In the genomic region with DNA sequence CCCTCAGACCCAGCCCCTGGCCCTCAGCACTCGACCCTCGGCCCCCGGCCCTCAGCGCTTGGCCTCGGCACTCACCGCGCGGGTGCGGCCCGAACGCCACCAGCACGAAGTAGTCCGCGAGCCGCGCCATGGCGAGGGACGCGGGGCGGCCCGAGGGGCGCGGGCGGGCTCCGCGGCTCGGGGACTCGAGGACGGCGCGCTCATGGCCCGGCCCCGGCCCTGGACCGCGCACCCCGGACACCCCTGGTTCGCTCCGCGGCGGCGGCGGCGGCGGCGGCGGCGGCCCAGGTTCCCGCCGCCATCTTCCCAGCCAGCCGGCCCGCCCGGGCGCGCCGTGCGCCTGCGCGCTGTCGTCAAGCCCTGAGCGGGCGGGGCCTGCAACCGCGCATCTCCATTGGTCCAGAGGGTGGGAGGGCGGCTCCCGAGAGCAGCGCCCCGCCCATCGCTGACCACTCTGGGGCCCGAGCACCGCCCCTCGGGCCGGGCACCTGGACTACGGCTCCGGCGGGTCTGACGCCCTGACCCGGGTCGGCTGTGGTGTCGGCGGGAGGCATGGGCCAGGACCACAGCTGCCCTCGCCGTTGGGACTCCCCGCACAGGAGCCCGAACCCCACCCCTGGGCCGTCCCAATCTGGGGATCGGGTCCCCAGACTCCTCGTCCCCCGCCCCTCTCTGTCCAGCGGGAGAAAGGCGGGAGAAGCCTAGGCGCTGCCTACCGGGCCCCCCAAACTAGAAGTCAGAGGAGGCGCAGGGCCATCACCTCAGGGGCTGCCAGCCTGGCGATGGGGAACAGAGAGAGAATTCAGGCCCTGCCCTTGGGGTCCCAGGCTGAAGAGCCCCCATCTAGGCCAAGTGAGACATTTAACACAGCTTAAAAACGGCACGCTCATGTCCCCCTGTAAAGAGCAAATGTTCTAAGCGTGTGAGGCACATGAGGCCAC, we compare ENCODE assay signal across 8 cellular contexts. TPM values are rescaled to one million over a fixed set of nuclear protein-coding genes. Genes with fewer than 3 reads are reported as not detected.
DNase-seq lines count a peak whose midpoint lies in the region; TF ChIP-seq lines count a peak whose summit lies in the region.

A gene with protein sequence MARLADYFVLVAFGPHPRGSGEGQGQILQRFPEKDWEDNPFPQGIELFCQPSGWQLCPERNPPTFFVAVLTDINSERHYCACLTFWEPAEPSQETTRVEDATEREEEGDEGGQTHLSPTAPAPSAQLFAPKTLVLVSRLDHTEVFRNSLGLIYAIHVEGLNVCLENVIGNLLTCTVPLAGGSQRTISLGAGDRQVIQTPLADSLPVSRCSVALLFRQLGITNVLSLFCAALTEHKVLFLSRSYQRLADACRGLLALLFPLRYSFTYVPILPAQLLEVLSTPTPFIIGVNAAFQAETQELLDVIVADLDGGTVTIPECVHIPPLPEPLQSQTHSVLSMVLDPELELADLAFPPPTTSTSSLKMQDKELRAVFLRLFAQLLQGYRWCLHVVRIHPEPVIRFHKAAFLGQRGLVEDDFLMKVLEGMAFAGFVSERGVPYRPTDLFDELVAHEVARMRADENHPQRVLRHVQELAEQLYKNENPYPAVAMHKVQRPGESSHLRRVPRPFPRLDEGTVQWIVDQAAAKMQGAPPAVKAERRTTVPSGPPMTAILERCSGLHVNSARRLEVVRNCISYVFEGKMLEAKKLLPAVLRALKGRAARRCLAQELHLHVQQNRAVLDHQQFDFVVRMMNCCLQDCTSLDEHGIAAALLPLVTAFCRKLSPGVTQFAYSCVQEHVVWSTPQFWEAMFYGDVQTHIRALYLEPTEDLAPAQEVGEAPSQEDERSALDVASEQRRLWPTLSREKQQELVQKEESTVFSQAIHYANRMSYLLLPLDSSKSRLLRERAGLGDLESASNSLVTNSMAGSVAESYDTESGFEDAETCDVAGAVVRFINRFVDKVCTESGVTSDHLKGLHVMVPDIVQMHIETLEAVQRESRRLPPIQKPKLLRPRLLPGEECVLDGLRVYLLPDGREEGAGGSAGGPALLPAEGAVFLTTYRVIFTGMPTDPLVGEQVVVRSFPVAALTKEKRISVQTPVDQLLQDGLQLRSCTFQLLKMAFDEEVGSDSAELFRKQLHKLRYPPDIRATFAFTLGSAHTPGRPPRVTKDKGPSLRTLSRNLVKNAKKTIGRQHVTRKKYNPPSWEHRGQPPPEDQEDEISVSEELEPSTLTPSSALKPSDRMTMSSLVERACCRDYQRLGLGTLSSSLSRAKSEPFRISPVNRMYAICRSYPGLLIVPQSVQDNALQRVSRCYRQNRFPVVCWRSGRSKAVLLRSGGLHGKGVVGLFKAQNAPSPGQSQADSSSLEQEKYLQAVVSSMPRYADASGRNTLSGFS (N-terminal part only) (minus strand): TSS at position 325 of the 941 bp plus-strand sequence. CDS start 195 bp downstream, at position 130.

- H3K9me3 ChIP-seq in adrenal gland (replicated peaks in 1 of 3) (no peaks in the 10 kb centered on the region), parathyroid adenoma (ENCODE audit: control insufficient read depth, low read length) (no peaks in the 10 kb centered on the region), thyroid gland (no peaks in the 10 kb centered on the region)

- intact Hi-C loops in adrenal gland (cut with DNase I): no loop called here
- intact Hi-C loops in cardiac septum (cut with DNase I): no loop called here
- intact Hi-C loops in thyroid gland (cut with DNase I): no loop called here

- H2AFZ ChIP-seq in parathyroid adenoma: peak within 1 kb of the TSS; percentile 91

- H3K4me3 ChIP-seq in HFF-Myc (replicated peaks; ENCODE audit: low read depth, low read length): peak within 1 kb of the TSS; percentile 69
- H3K4me3 ChIP-seq in adrenal gland: peak within 1 kb of the TSS; percentile 1 to 99 (median 55)
- H3K4me3 ChIP-seq in parathyroid adenoma (ENCODE audit: low read depth, low read length): peak within 1 kb of the TSS; percentile 70
- peak within 1 kb of the TSS; percentile 49 to 96 (median 79) for H3K4me3 ChIP-seq in thyroid gland (replicated peaks in 1 of 3)

- peak within 1 kb of the TSS; percentile 99 for H3K4me2 ChIP-seq in parathyroid adenoma (ENCODE audit: low read length)

- TF ChIP-seq CTCF in HFF-Myc (IDR thresholded peaks at IDR 0.05; ENCODE audit: low read depth, low read length, missing control alignments) (no peak), adrenal gland (IDR thresholded peaks at IDR 0.05) (no peak), parathyroid adenoma (IDR thresholded peaks at IDR 0.05) (no peak), thyroid gland (IDR thresholded peaks at IDR 0.05) (no peak)

- peaks cover 38% of the 10 kb centered on the region for H3K79me2 ChIP-seq in parathyroid adenoma

- DNase-seq in GM04504 (ENCODE audit: low read depth) (peak; percentile 71), HFF-Myc (ENCODE audit: extremely low read depth, low read depth) (peak; percentile 61), NCI-H1048 (lab: John Stamatoyannopoulos, UW) (peak; percentile 57), T-helper 1 cell (peak; percentile 79 to 88 (median 81)), adrenal gland (peak; percentile 89 to 95 (median 92)), cardiac septum (ENCODE audit: low spot score) (peak; percentile 98), thyroid gland (peak; percentile 95)

- no peaks in the 10 kb centered on the region for H3K36me3 ChIP-seq in adrenal gland (replicated peaks in 1 of 2)
- H3K36me3 ChIP-seq in parathyroid adenoma (ENCODE audit: control insufficient read depth, insufficient read depth, low read length): no peaks in the 10 kb centered on the region
- H3K36me3 ChIP-seq in thyroid gland: no peaks in the 10 kb centered on the region

- WGBS in adrenal gland, 4 donors: 2 to 32% (median 3%) methylated on average over 3 to 97 of the region's 97 CpGs
- WGBS in thyroid gland, 2 donors: 8 to 38% methylated on average over 5 to 25 of the region's 97 CpGs

- H3K9ac ChIP-seq in parathyroid adenoma: peak within 1 kb of the TSS; percentile 21

- H3K4me1 ChIP-seq in adrenal gland (replicated peaks in 1 of 2) (peaks cover 24 to 46% of the 10 kb centered on the region in 2 donors), parathyroid adenoma (peaks cover 10% of the 10 kb centered on the region), thyroid gland (peaks cover 49 to 52% of the 10 kb centered on the region in 2 donors)

- TF ChIP-seq POLR2A in adrenal gland (IDR thresholded peaks at IDR 0.05) (peak; percentile 76 to 79), thyroid gland (IDR thresholded peaks at IDR 0.05) (peak; percentile 94 to 98)

- peak within 1 kb of the TSS in 4 of 5 donors; percentile 50 to 94 (median 79) for H3K27ac ChIP-seq in adrenal gland
- H3K27ac ChIP-seq in parathyroid adenoma: no peak within 1 kb of the TSS
- H3K27ac ChIP-seq in thyroid gland: peak within 1 kb of the TSS; percentile 82 to 95 (median 85)

- H3K27me3 ChIP-seq in adrenal gland (peaks cover under 1% of the 10 kb centered on the region), parathyroid adenoma (ENCODE audit: control insufficient read depth, insufficient read depth, low read length) (no peaks in the 10 kb centered on the region), thyroid gland (no peaks in the 10 kb centered on the region)

RNA-seq across cellular contexts. Expression of the gene that starts here (rescaled TPM):
- total RNA-seq in adrenal gland (100 to 1,000 TPM in 1 of 8 donors, 10 to 100 TPM in 7; 59.4 to 101 (median 80.4) TPM), cardiac septum (63.5 TPM), thyroid gland (100 to 1,000 TPM in 3 of 4 donors, 10 to 100 TPM in 1; 80.0 to 227 (median 128) TPM)
- polyA plus RNA-seq in adrenal gland: 100 to 1,000 TPM in 1 of 3 donors, 10 to 100 TPM in 1, 1 to 10 TPM in 1; 8.4 to 117 (median 66.5) TPM
